In the genomic region with DNA sequence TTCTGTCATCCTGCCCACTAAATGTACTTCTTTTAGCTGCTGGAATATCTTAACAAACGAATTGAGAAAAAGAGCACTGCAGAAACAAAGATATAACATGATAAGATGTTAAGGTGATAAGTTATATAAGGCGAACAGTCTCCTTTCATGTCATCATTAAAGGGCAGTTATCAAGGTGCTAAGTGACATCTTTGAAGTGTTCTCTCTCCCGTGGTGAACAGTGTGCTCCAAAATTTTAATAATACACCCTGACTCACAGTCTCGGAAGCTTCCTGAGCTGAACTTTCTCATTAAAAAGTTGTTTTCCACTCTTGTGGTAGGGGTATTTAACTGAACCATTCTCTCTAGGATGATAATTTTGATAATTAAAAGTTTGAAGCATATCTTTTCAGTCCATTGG, we compare ENCODE assay signal across 17 cellular contexts.
"Had no signal": no experiment of that assay in that cellular context is flagged by ENCODE, and none has a peak within 500 bp of the region (broad histone marks: within the 10 kb centered on the region; RNA-seq: fewer than 3 reads in every experiment).

No MANE protein-coding gene starts in this region.

- H3K27ac Mint-ChIP-seq: activated naive CD8-positive, alpha-beta T cell treated with anti-CD3 and anti-CD28 coated beads for 36 hours; activated T-cell treated with anti-CD3 and anti-CD28 coated beads, Interleukin-2, amount 50 U/mL, for 72 hours; brain; natural killer cell treated with Interleukin-12 subunit alpha and Interleukin-12 subunit beta and Interleukin-15 and Interleukin-18, amount 100 ng/mL, for 72 hours; stimulated activated naive CD8-positive, alpha-beta T cell treated with anti-CD3 and anti-CD28 coated beads, Interleukin-15, Interleukin-2, amounts not matched to agents 100 ng/mL and 50 ng/mL, for 24 hours; type B pancreatic cell had no signal

- H3K4me3 Mint-ChIP-seq: activated naive CD8-positive, alpha-beta T cell treated with anti-CD3 and anti-CD28 coated beads for 36 hours; activated T-cell treated with anti-CD3 and anti-CD28 coated beads, Interleukin-2, amount 50 U/mL, for 72 hours; brain; central memory CD8-positive, alpha-beta T cell; mesothelial cell of epicardium; natural killer cell treated with Interleukin-12 subunit alpha and Interleukin-12 subunit beta and Interleukin-15 and Interleukin-18, amount 100 ng/mL, for 72 hours; stimulated activated naive CD8-positive, alpha-beta T cell treated with anti-CD3 and anti-CD28 coated beads, Interleukin-15, Interleukin-2, amounts not matched to agents 100 ng/mL and 50 ng/mL, for 24 hours; type B pancreatic cell had no signal

- H3K9me3 ChIP-seq: lower lobe of right lung, neutrophil had no signal

- DNase-seq: activated CD4-positive, alpha-beta T cell treated with anti-CD3 and anti-CD28 coated beads for 1 hour; activated gamma-delta T cell; activated naive CD8-positive, alpha-beta T cell treated with anti-CD3 and anti-CD28 coated beads for 36 hours; activated T-cell treated with anti-CD3 and anti-CD28 coated beads, Interleukin-2, amount 50 U/mL, for 72 hours; amniotic stem cell; effector CD4-positive, alpha-beta T cell; lower lobe of right lung; WERI-Rb-1 had no signal

- H3K4me1 Mint-ChIP-seq: activated naive CD8-positive, alpha-beta T cell treated with anti-CD3 and anti-CD28 coated beads for 36 hours; central memory CD8-positive, alpha-beta T cell had no signal

- H3K4me3 ChIP-seq: lower lobe of right lung, SK-N-MC had no signal

- H3K36me3 Mint-ChIP-seq: activated naive CD8-positive, alpha-beta T cell treated with anti-CD3 and anti-CD28 coated beads for 36 hours; natural killer cell treated with Interleukin-12 subunit alpha and Interleukin-12 subunit beta and Interleukin-15 and Interleukin-18, amount 100 ng/mL, for 72 hours had no signal

- H3K36me3 ChIP-seq: lower lobe of right lung, neutrophil, WERI-Rb-1 had no signal

- H3K9me3 Mint-ChIP-seq: activated naive CD8-positive, alpha-beta T cell treated with anti-CD3 and anti-CD28 coated beads for 36 hours; brain; central memory CD8-positive, alpha-beta T cell; mesothelial cell of epicardium; natural killer cell treated with Interleukin-12 subunit alpha and Interleukin-12 subunit beta and Interleukin-15 and Interleukin-18, amount 100 ng/mL, for 72 hours; stimulated activated naive CD8-positive, alpha-beta T cell treated with anti-CD3 and anti-CD28 coated beads, Interleukin-15, Interleukin-2, amounts not matched to agents 100 ng/mL and 50 ng/mL, for 24 hours; type B pancreatic cell had no signal

- H3K27ac ChIP-seq: lower lobe of right lung, neutrophil, SK-N-MC, WERI-Rb-1 had no signal

- H3K27me3 ChIP-seq: neutrophil had no signal

- H3K4me1 ChIP-seq: lower lobe of right lung had no signal

- ATAC-seq: activated T-cell treated with anti-CD3 and anti-CD28 coated beads, Interleukin-2, amount 50 U/mL, for 72 hours; esophagus mucosa; lower lobe of right lung; natural killer cell treated with Interleukin-12 subunit alpha and Interleukin-12 subunit beta and Interleukin-15 and Interleukin-18, amount 100 ng/mL, for 72 hours had no signal

- H3K27me3 Mint-ChIP-seq: brain; central memory CD8-positive, alpha-beta T cell; stimulated activated naive CD8-positive, alpha-beta T cell treated with anti-CD3 and anti-CD28 coated beads, Interleukin-15, Interleukin-2, amounts not matched to agents 100 ng/mL and 50 ng/mL, for 24 hours; type B pancreatic cell had no signal
